Comparison of ENCODE assay signal across 24 cellular contexts in the genomic region with DNA sequence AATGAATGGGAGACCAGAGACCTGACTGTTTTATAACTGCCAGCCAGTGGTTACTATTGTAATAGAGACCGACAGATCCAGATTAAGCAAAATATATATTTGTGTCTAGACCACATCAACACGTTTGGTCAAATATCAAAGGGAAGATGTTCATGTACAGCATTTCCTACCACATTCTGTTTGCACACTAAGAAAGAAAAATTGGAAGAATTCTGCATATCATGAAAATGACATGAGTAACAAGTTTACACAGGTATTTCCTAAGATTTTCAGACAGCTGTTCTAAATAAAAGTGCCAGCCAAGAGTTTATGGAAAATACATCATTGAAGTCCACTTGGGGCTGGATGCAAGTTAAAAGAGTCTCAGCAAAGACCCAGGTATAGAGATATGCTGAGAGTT.
"Had no signal": no experiment of that assay in that cellular context is flagged by ENCODE, and none has a peak within 500 bp of the region (broad histone marks: within the 10 kb centered on the region; RNA-seq: fewer than 3 reads in every experiment).

No MANE protein-coding gene starts in this region.

- H3K27me3 Mint-ChIP-seq: activated CD4-positive, alpha-beta memory T cell treated with anti-CD3 and anti-CD28 coated beads, Interleukin-2, amount 10 ng/mL, durations not matched to agents 7 days and 5 days; activated CD4-positive, alpha-beta T cell treated with anti-CD3 and anti-CD28 coated beads for 36 hours; activated naive CD4-positive, alpha-beta T cell treated with anti-CD3 and anti-CD28 coated beads, Interleukin-2, amount 10 ng/mL, durations not matched to agents 7 days and 5 days; activated naive CD8-positive, alpha-beta T cell treated with anti-CD3 and anti-CD28 coated beads for 36 hours had no signal

- H3K36me3 Mint-ChIP-seq: activated naive CD4-positive, alpha-beta T cell treated with anti-CD3 and anti-CD28 coated beads, Interleukin-2, amount 10 ng/mL, durations not matched to agents 7 days and 5 days; activated naive CD8-positive, alpha-beta T cell treated with anti-CD3 and anti-CD28 coated beads for 36 hours had no signal

- H3K27ac ChIP-seq: adrenal gland, breast epithelium, KMS-11, WERI-Rb-1 had no signal

- H3K4me2 ChIP-seq: KMS-11, SK-N-SH had no signal

- H3K4me1 Mint-ChIP-seq: activated CD4-positive, alpha-beta memory T cell treated with anti-CD3 and anti-CD28 coated beads, Interleukin-2, amount 10 ng/mL, durations not matched to agents 7 days and 5 days; activated CD4-positive, alpha-beta T cell treated with anti-CD3 and anti-CD28 coated beads for 36 hours; activated naive CD4-positive, alpha-beta T cell treated with anti-CD3 and anti-CD28 coated beads, Interleukin-2, amount 10 ng/mL, durations not matched to agents 7 days and 5 days; activated naive CD8-positive, alpha-beta T cell treated with anti-CD3 and anti-CD28 coated beads for 36 hours had no signal

- DNase-seq: activated CD4-positive, alpha-beta memory T cell treated with anti-CD3 and anti-CD28 coated beads, Interleukin-2, amount 10 ng/mL, durations not matched to agents 7 days and 5 days; activated CD4-positive, alpha-beta T cell treated with anti-CD3 and anti-CD28 coated beads for 36 hours; activated CD4-positive, alpha-beta T cell treated with anti-CD3 and anti-CD28 coated beads, Interleukin-2, amount 50 U/mL, for 1 hour; activated gamma-delta T cell treated with Interleukin-2 at 50 U/mL for 16 hours; activated naive CD4-positive, alpha-beta T cell treated with anti-CD3 and anti-CD28 coated beads, Interleukin-2, amount 10 ng/mL, durations not matched to agents 7 days and 5 days; activated naive CD8-positive, alpha-beta T cell treated with anti-CD3 and anti-CD28 coated beads for 36 hours; activated T-cell treated with anti-CD3 and anti-CD28 coated beads, Interleukin-2, amount 50 U/mL, for 72 hours; adrenal gland; anterior cingulate cortex; central memory CD4-positive, alpha-beta T cell; NCI-H1092; NCI-H1417; NCI-H1930; NCI-H345; NCI-H510A; NCI-H526 treated with DMSO at 0.1 percent for 48 hours; NCI-H82; SK-N-SH; T-helper 1 cell; WERI-Rb-1 had no signal

- H3K9me2 ChIP-seq: SK-N-SH had no signal

- H3K27me3 ChIP-seq: adrenal gland, breast epithelium had no signal

- H3K36me3 ChIP-seq: adrenal gland, breast epithelium, WERI-Rb-1 had no signal

- H3K27ac Mint-ChIP-seq: activated CD4-positive, alpha-beta memory T cell treated with anti-CD3 and anti-CD28 coated beads, Interleukin-2, amount 10 ng/mL, durations not matched to agents 7 days and 5 days; activated CD4-positive, alpha-beta T cell treated with anti-CD3 and anti-CD28 coated beads for 36 hours; activated naive CD4-positive, alpha-beta T cell treated with anti-CD3 and anti-CD28 coated beads, Interleukin-2, amount 10 ng/mL, durations not matched to agents 7 days and 5 days; activated naive CD8-positive, alpha-beta T cell treated with anti-CD3 and anti-CD28 coated beads for 36 hours; activated T-cell treated with anti-CD3 and anti-CD28 coated beads, Interleukin-2, amount 50 U/mL, for 72 hours; activated T-helper 2 cell treated with anti-CD3 and anti-CD28 coated beads, Interferon-gamma antibody, Interleukin-2, Interleukin-4, amounts not matched to agents 10 μg/mL and 5 μg/mL and 100 μg/mL, durations not matched to agents 14 hours and 24 hours and 36 hours had no signal

- H3K4me3 Mint-ChIP-seq: activated CD4-positive, alpha-beta memory T cell treated with anti-CD3 and anti-CD28 coated beads, Interleukin-2, amount 10 ng/mL, durations not matched to agents 7 days and 5 days; activated CD4-positive, alpha-beta T cell treated with anti-CD3 and anti-CD28 coated beads for 36 hours; activated naive CD4-positive, alpha-beta T cell treated with anti-CD3 and anti-CD28 coated beads, Interleukin-2, amount 10 ng/mL, durations not matched to agents 7 days and 5 days; activated naive CD8-positive, alpha-beta T cell treated with anti-CD3 and anti-CD28 coated beads for 36 hours; activated T-cell treated with anti-CD3 and anti-CD28 coated beads, Interleukin-2, amount 50 U/mL, for 72 hours had no signal

- H3K4me3 ChIP-seq: adrenal gland, breast epithelium had no signal

- ATAC-seq: activated CD4-positive, alpha-beta T cell treated with anti-CD3 and anti-CD28 coated beads for 36 hours; activated T-cell treated with anti-CD3 and anti-CD28 coated beads, Interleukin-2, amount 50 U/mL, for 72 hours; Right ventricle myocardium inferior had no signal

- H3K4me1 ChIP-seq: breast epithelium had no signal

- H3K9me3 ChIP-seq: adrenal gland, breast epithelium, SK-N-SH had no signal

- H3K9ac ChIP-seq: KMS-11, SK-N-SH had no signal
